ENCODE assay signal across 25 cellular contexts in genomic region chr10:6624392-6624791, GRCh38. TPM values are rescaled to one million over a fixed set of nuclear protein-coding genes. Genes with fewer than 3 reads are reported as not detected.
"Had no signal": no experiment of that assay in that cellular context is flagged by ENCODE, and none has a peak within 500 bp of the region (broad histone marks: within the 10 kb centered on the region; RNA-seq: fewer than 3 reads in every experiment).

No MANE protein-coding gene starts in this region.

- H3K27me3 Mint-ChIP-seq: activated CD8-positive, alpha-beta memory T cell treated with anti-CD3 and anti-CD28 coated beads, Interleukin-2, amount 10 ng/mL, durations not matched to agents 7 days and 5 days; activated naive CD4-positive, alpha-beta T cell treated with anti-CD3 and anti-CD28 coated beads, Interleukin-2, amount 50 U/mL, for 24 hours; activated T-cell treated with anti-CD3 and anti-CD28 coated beads, Interleukin-2, amount 50 U/mL, for 24 hours had no signal

- ATAC-seq: activated CD8-positive, alpha-beta memory T cell treated with anti-CD3 and anti-CD28 coated beads, Interleukin-2, amount 10 ng/mL, durations not matched to agents 7 days and 5 days; SK-N-SH treated with all-trans-retinoic acid at 6 μM for 48 hours had no signal

- H3K9me3 Mint-ChIP-seq: activated naive CD4-positive, alpha-beta T cell treated with anti-CD3 and anti-CD28 coated beads, Interleukin-2, amount 50 U/mL, for 24 hours; activated T-cell treated with anti-CD3 and anti-CD28 coated beads, Interleukin-2, amount 50 U/mL, for 24 hours; activated T-helper 1 cell treated with anti-CD3 and anti-CD28 coated beads, Interleukin-12 subunit alpha, Interleukin-12 subunit beta, Interleukin-2, Interleukin-4 antibody, amounts not matched to agents 30 ng/mL and 10 ng/mL and 1 ng/mL, durations not matched to agents 14 hours and 24 hours and 36 hours; T-helper 1 cell treated with Interleukin-12 subunit alpha and Interleukin-12 subunit beta and Interleukin-4 antibody, amounts not matched to agents 30 μg/mL and 1 μg/mL, for 36 hours had no signal

- H3K4me3 ChIP-seq: SJSA1 had no signal

- FAIRE-seq: RCC 7860 had no signal

- H3K27ac Mint-ChIP-seq: activated CD8-positive, alpha-beta memory T cell treated with anti-CD3 and anti-CD28 coated beads, Interleukin-2, amount 10 ng/mL, durations not matched to agents 7 days and 5 days; activated naive CD4-positive, alpha-beta T cell treated with anti-CD3 and anti-CD28 coated beads, Interleukin-2, amount 50 U/mL, for 24 hours; activated T-cell treated with anti-CD3 and anti-CD28 coated beads, Interleukin-2, amount 50 U/mL, for 24 hours; activated T-helper 1 cell treated with anti-CD3 and anti-CD28 coated beads, Interleukin-12 subunit alpha, Interleukin-12 subunit beta, Interleukin-2, Interleukin-4 antibody, amounts not matched to agents 30 ng/mL and 10 ng/mL and 1 ng/mL, durations not matched to agents 14 hours and 24 hours and 36 hours; T-helper 1 cell treated with Interleukin-12 subunit alpha and Interleukin-12 subunit beta and Interleukin-4 antibody, amounts not matched to agents 30 μg/mL and 1 μg/mL, for 36 hours had no signal

- H3K4me3 Mint-ChIP-seq: activated CD8-positive, alpha-beta memory T cell treated with anti-CD3 and anti-CD28 coated beads, Interleukin-2, amount 10 ng/mL, durations not matched to agents 7 days and 5 days; activated naive CD4-positive, alpha-beta T cell treated with anti-CD3 and anti-CD28 coated beads, Interleukin-2, amount 50 U/mL, for 24 hours; activated T-cell treated with anti-CD3 and anti-CD28 coated beads, Interleukin-2, amount 50 U/mL, for 24 hours; activated T-helper 1 cell treated with anti-CD3 and anti-CD28 coated beads, Interleukin-12 subunit alpha, Interleukin-12 subunit beta, Interleukin-2, Interleukin-4 antibody, amounts not matched to agents 30 ng/mL and 10 ng/mL and 1 ng/mL, durations not matched to agents 14 hours and 24 hours and 36 hours; T-helper 1 cell treated with Interleukin-12 subunit alpha and Interleukin-12 subunit beta and Interleukin-4 antibody, amounts not matched to agents 30 μg/mL and 1 μg/mL, for 36 hours had no signal

- H3K36me3 ChIP-seq: SJSA1 had no signal

- H3K4me2 ChIP-seq: KMS-11 had no signal

- DNase-seq: activated CD4-positive, alpha-beta T cell treated with anti-CD3 and anti-CD28 coated beads for 48 hours; activated CD4-positive, alpha-beta T cell treated with anti-CD3 and anti-CD28 coated beads, Interleukin-2, amount 50 U/mL, for 4 hours; activated CD4-positive, CD25-positive, alpha-beta regulatory T cell treated with anti-CD3 and anti-CD28 coated beads, Interleukin-2, amount 50 U/mL, for 72 hours; activated CD8-positive, alpha-beta memory T cell treated with anti-CD3 and anti-CD28 coated beads, Interleukin-2, amount 10 ng/mL, durations not matched to agents 7 days and 5 days; activated effector memory CD4-positive, alpha-beta T cell treated with Interleukin-2 at 50 U/mL for 16 hours; activated naive CD4-positive, alpha-beta T cell; activated T-cell treated with anti-CD3 and anti-CD28 coated beads, Interleukin-2, amount 50 U/mL, for 24 hours; cerebellar nuclear complex; NCI-H1092 treated with DMSO at 0.1 percent for 48 hours; NCI-H1417 treated with DMSO at 0.1 percent for 48 hours; NCI-H1694; NCI-H2029; NCI-H2107; NCI-H2171 treated with DMSO at 0.1 percent for 48 hours; NCI-H226; NCI-H526 treated with DMSO at 0.1 percent for 48 hours; SHP77; SW 1271 had no signal

- H3K9me3 ChIP-seq: SJSA1 had no signal

- H3K27ac ChIP-seq: KMS-11, SJSA1 had no signal

- H3K9ac ChIP-seq: KMS-11 had no signal

- H3K4me1 ChIP-seq: SJSA1 had no signal

RNA-seq across cellular contexts. Expression of gene PRKCQ, which starts 44.3 kb away (rescaled TPM):
- total RNA-seq: SJSA1 had no signal
